In genomic region chr15:89566621-89567294, GRCh38 we compare ENCODE assay signal across 2 cellular contexts.
TF ChIP-seq lines count a peak whose summit lies in the region.

No MANE protein-coding gene starts in this region.

TF ChIP-seq in A549, 52 proteins besides CTCF, POLR2A, EP300 and RAD21:
- TF ChIP-seq CBX8 (IDR thresholded peaks at IDR 0.05) (no peak), SREBF2 (IDR thresholded peaks at IDR 0.05) (no peak), USF2 (IDR thresholded peaks at IDR 0.05) (peak; percentile 17; the same call in 1 of the 2 replicates), MYC (IDR thresholded peaks at IDR 0.05; ENCODE audit: borderline replicate concordance, low read length) (no peak)

TF ChIP-seq in H1, 55 proteins besides CTCF, POLR2A, EP300 and RAD21:
- TF ChIP-seq KDM5A (IDR thresholded peaks at IDR 0.05; ENCODE audit: low read length) (no peak), HDAC2 (IDR thresholded peaks at IDR 0.05; ENCODE audit: borderline replicate concordance in 1 of 2, low read depth in 2 of 2, low read length in 2 of 2) (no peak), TCF12 (IDR thresholded peaks at IDR 0.05; ENCODE audit: low read depth, low read length) (no peak), TBP (IDR thresholded peaks at IDR 0.05; ENCODE audit: low read depth, low read length) (no peak), CHD1 (IDR thresholded peaks at IDR 0.05; ENCODE audit: low read depth, low read length) (no peak), CEBPB (IDR thresholded peaks at IDR 0.05; ENCODE audit: low read depth, low read length) (no peak), CBX5 (IDR thresholded peaks at IDR 0.05; ENCODE audit: low read depth, low read length) (no peak), SP2 (IDR thresholded peaks at IDR 0.05; ENCODE audit: low read length) (no peak), KDM4A (IDR thresholded peaks at IDR 0.05; ENCODE audit: low read depth, low read length, severe bottlenecking) (no peak), KDM1A (IDR thresholded peaks at IDR 0.05; ENCODE audit: borderline replicate concordance, low read length) (no peak), TEAD4 (IDR thresholded peaks at IDR 0.05; ENCODE audit: low read depth, low read length) (no peak), RNF2 (IDR thresholded peaks at IDR 0.05; ENCODE audit: borderline replicate concordance, low read depth, low read length, missing control alignments, poor library complexity, severe bottlenecking) (no peak), MAFK (IDR thresholded peaks at IDR 0.05; ENCODE audit: low read depth, low read length) (no peak), SUZ12 (IDR thresholded peaks at IDR 0.05; ENCODE audit: low read length) (no peak), SP4 (IDR thresholded peaks at IDR 0.05; ENCODE audit: low read length) (no peak), SIN3A (conservative IDR thresholded peaks at IDR 0.05 in 1 of 2, IDR thresholded peaks at IDR 0.05 in 1 of 2; ENCODE audit: low read depth in 1 of 2, low read length in 2 of 2) (no peak), ATF2 (IDR thresholded peaks at IDR 0.05; ENCODE audit: low read length) (no peak), BRCA1 (IDR thresholded peaks at IDR 0.05; ENCODE audit: low read depth, low read length) (no peak), ZNF274 (IDR thresholded peaks at IDR 0.05; ENCODE audit: borderline replicate concordance, extremely low read depth, low read length) (no peak)
- TF ChIP-seq, protein P1, sequence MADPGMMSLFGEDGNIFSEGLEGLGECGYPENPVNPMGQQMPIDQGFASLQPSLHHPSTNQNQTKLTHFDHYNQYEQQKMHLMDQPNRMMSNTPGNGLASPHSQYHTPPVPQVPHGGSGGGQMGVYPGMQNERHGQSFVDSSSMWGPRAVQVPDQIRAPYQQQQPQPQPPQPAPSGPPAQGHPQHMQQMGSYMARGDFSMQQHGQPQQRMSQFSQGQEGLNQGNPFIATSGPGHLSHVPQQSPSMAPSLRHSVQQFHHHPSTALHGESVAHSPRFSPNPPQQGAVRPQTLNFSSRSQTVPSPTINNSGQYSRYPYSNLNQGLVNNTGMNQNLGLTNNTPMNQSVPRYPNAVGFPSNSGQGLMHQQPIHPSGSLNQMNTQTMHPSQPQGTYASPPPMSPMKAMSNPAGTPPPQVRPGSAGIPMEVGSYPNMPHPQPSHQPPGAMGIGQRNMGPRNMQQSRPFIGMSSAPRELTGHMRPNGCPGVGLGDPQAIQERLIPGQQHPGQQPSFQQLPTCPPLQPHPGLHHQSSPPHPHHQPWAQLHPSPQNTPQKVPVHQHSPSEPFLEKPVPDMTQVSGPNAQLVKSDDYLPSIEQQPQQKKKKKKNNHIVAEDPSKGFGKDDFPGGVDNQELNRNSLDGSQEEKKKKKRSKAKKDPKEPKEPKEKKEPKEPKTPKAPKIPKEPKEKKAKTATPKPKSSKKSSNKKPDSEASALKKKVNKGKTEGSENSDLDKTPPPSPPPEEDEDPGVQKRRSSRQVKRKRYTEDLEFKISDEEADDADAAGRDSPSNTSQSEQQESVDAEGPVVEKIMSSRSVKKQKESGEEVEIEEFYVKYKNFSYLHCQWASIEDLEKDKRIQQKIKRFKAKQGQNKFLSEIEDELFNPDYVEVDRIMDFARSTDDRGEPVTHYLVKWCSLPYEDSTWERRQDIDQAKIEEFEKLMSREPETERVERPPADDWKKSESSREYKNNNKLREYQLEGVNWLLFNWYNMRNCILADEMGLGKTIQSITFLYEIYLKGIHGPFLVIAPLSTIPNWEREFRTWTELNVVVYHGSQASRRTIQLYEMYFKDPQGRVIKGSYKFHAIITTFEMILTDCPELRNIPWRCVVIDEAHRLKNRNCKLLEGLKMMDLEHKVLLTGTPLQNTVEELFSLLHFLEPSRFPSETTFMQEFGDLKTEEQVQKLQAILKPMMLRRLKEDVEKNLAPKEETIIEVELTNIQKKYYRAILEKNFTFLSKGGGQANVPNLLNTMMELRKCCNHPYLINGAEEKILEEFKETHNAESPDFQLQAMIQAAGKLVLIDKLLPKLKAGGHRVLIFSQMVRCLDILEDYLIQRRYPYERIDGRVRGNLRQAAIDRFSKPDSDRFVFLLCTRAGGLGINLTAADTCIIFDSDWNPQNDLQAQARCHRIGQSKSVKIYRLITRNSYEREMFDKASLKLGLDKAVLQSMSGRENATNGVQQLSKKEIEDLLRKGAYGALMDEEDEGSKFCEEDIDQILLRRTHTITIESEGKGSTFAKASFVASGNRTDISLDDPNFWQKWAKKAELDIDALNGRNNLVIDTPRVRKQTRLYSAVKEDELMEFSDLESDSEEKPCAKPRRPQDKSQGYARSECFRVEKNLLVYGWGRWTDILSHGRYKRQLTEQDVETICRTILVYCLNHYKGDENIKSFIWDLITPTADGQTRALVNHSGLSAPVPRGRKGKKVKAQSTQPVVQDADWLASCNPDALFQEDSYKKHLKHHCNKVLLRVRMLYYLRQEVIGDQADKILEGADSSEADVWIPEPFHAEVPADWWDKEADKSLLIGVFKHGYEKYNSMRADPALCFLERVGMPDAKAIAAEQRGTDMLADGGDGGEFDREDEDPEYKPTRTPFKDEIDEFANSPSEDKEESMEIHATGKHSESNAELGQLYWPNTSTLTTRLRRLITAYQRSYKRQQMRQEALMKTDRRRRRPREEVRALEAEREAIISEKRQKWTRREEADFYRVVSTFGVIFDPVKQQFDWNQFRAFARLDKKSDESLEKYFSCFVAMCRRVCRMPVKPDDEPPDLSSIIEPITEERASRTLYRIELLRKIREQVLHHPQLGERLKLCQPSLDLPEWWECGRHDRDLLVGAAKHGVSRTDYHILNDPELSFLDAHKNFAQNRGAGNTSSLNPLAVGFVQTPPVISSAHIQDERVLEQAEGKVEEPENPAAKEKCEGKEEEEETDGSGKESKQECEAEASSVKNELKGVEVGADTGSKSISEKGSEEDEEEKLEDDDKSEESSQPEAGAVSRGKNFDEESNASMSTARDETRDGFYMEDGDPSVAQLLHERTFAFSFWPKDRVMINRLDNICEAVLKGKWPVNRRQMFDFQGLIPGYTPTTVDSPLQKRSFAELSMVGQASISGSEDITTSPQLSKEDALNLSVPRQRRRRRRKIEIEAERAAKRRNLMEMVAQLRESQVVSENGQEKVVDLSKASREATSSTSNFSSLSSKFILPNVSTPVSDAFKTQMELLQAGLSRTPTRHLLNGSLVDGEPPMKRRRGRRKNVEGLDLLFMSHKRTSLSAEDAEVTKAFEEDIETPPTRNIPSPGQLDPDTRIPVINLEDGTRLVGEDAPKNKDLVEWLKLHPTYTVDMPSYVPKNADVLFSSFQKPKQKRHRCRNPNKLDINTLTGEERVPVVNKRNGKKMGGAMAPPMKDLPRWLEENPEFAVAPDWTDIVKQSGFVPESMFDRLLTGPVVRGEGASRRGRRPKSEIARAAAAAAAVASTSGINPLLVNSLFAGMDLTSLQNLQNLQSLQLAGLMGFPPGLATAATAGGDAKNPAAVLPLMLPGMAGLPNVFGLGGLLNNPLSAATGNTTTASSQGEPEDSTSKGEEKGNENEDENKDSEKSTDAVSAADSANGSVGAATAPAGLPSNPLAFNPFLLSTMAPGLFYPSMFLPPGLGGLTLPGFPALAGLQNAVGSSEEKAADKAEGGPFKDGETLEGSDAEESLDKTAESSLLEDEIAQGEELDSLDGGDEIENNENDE (IDR thresholded peaks at IDR 0.05; ENCODE audit: insufficient replicate concordance, low read length), result no peak
